1 cellular context compared by ENCODE assay signal in genomic region chr2:216774180-216774579, GRCh38.
TF ChIP-seq lines count a peak whose summit lies in the region.

No MANE protein-coding gene starts in this region.

TF ChIP-seq in HEK293, 187 proteins besides CTCF, POLR2A, EP300 and RAD21 (continued from another document):
- TF ChIP-seq, protein P1, sequence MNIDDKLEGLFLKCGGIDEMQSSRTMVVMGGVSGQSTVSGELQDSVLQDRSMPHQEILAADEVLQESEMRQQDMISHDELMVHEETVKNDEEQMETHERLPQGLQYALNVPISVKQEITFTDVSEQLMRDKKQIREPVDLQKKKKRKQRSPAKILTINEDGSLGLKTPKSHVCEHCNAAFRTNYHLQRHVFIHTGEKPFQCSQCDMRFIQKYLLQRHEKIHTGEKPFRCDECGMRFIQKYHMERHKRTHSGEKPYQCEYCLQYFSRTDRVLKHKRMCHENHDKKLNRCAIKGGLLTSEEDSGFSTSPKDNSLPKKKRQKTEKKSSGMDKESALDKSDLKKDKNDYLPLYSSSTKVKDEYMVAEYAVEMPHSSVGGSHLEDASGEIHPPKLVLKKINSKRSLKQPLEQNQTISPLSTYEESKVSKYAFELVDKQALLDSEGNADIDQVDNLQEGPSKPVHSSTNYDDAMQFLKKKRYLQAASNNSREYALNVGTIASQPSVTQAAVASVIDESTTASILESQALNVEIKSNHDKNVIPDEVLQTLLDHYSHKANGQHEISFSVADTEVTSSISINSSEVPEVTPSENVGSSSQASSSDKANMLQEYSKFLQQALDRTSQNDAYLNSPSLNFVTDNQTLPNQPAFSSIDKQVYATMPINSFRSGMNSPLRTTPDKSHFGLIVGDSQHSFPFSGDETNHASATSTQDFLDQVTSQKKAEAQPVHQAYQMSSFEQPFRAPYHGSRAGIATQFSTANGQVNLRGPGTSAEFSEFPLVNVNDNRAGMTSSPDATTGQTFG (tag by site-specific recombination; IDR thresholded peaks at IDR 0.05; ENCODE audit: borderline replicate concordance): no peak
- no peak for TF ChIP-seq ZNF155 (tag by site-specific recombination; IDR thresholded peaks at IDR 0.05)
- TF ChIP-seq ZNF560 (tag by site-specific recombination; IDR thresholded peaks at IDR 0.05; ENCODE audit: borderline replicate concordance): no peak
